In the genomic region with DNA sequence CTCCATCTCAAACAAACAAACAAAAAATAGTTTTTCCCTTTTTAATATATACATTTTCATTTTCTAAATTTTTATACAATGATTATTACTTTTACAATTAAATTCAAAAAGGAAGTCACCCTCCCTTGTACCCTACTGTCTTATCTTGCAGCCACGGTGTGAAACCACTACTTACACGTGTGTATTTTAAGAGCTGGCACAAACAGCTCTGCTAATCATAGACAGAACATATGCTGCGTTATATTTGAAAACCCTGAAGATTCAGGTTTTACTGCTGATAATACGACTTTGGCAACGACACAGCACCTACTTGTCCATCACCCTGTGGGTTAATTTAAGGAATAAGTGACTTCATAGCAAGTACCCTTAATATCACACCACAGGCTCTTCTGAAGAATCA, we compare ENCODE assay signal across 15 cellular contexts. TPM values are rescaled to one million over a fixed set of nuclear protein-coding genes. Genes with fewer than 3 reads are reported as not detected.
"Had no signal": no experiment of that assay in that cellular context is flagged by ENCODE, and none has a peak within 500 bp of the region (broad histone marks: within the 10 kb centered on the region; RNA-seq: fewer than 3 reads in every experiment).

No MANE protein-coding gene starts in this region.

- DNase-seq: activated CD4-positive, alpha-beta T cell treated with anti-CD3 and anti-CD28 coated beads, Interleukin-2, amount 50 U/mL, for 1 hour; activated gamma-delta T cell treated with Interleukin-2 at 50 U/mL for 16 hours; foreskin keratinocyte; hypothalamus; retina; spleen; stimulated activated CD4-positive, alpha-beta T cell treated with anti-CD3 and anti-CD28 coated beads, Interleukin-4, amount 100 ng/mL, for 4 hours; stimulated activated naive B cell treated with anti-CD40 and anti-IgM and Interleukin-4, amounts not matched to agents 10 μg/mL and 1 μg/mL and 100 μg/mL, for 72 hours; SW 1271 had no signal

- H3K27me3 ChIP-seq: foreskin keratinocyte, spleen, upper lobe of right lung had no signal

- H3K4me1 ChIP-seq: foreskin keratinocyte had no signal

- ATAC-seq: foreskin keratinocyte; left lobe of liver; stimulated activated naive B cell treated with anti-CD40 and anti-IgM and Interleukin-4, amounts not matched to agents 10 μg/mL and 1 μg/mL and 100 μg/mL, for 72 hours; upper lobe of right lung had no signal

- H3K4me3 ChIP-seq: spleen, upper lobe of right lung had no signal

- H3K27ac ChIP-seq: epithelial cell of prostate, foreskin keratinocyte, upper lobe of right lung had no signal

- H3K9me3 ChIP-seq: spleen, upper lobe of right lung had no signal

RNA-seq across cellular contexts. Expression of a gene that starts 1.0 kb away (rescaled TPM):
- total RNA-seq: left lobe of liver; lung microvascular endothelial cell; mesothelial cell of epicardium; T-helper 2 cell treated with Interferon-gamma antibody and Interleukin-4, amounts not matched to agents 100 ng/mL and 5 ng/mL, for 36 hours; upper lobe of right lung had no signal
